In genomic region chr16:86519649-86520316, GRCh38 we compare ENCODE assay signal across 8 cellular contexts. TPM values are rescaled to one million over a fixed set of nuclear protein-coding genes. Genes with fewer than 3 reads are reported as not detected.
A peak's percentile ranks its signal among the peaks of the same experiment; 100 is the strongest.
DNase-seq lines count a peak whose midpoint lies in the region; ATAC-seq and TF ChIP-seq lines count a peak whose summit lies in the region.

No MANE protein-coding gene starts in this region.

- intact Hi-C loops in tibial artery (cut with DNase I; ENCODE audit: low total_unique reads): loop anchor here (1.0 to 10.0 kb wide), 2 partner anchors 447 to 695 kb away; no protein-coding TSS in a partner anchor

- no peaks in the 10 kb centered on the region for H3K79me2 ChIP-seq in OCI-LY1 (ENCODE audit: insufficient read depth, low read length)

- H3K9me3 ChIP-seq in OCI-LY1 (ENCODE audit: low read length): no peaks in the 10 kb centered on the region
- H3K9me3 ChIP-seq in neutrophil: no peaks in the 10 kb centered on the region
- H3K9me3 ChIP-seq in tibial artery: no peaks in the 10 kb centered on the region

- H3K36me3 Mint-ChIP-seq in activated T-cell treated with anti-CD3 and anti-CD28 coated beads, Interleukin-2, amount 50 U/mL, for 72 hours (ENCODE audit: insufficient read depth in 2 of 2): no peaks in the 10 kb centered on the region

- H2AFZ ChIP-seq in OCI-LY1 (ENCODE audit: low read length): no peak overlapping the region

- H3K4me3 ChIP-seq in GM12864 (ENCODE audit: low read depth, low read length) (no peak overlapping the region), OCI-LY1 (ENCODE audit: low read depth, low read length, poor library complexity, severe bottlenecking) (no peak overlapping the region), neutrophil (ENCODE audit: low read depth in 1 of 2, low read length in 1 of 2) (no peak overlapping the region), tibial artery (no peak overlapping the region)

- TF ChIP-seq CTCF in 22Rv1 (IDR thresholded peaks at IDR 0.05): peak; percentile 95
- TF ChIP-seq CTCF in GM12864 (IDR thresholded peaks at IDR 0.05; ENCODE audit: low read depth, low read length, missing control alignments): peak; percentile 90
- TF ChIP-seq CTCF in OCI-LY1 (IDR thresholded peaks at IDR 0.05; ENCODE audit: low read length): peak; percentile 86
- peak; percentile 50 for TF ChIP-seq CTCF in neutrophil (IDR thresholded peaks at IDR 0.05)
- peak; percentile 78 to 88 for TF ChIP-seq CTCF in tibial artery (IDR thresholded peaks at IDR 0.05)

- H3K27me3 Mint-ChIP-seq in activated T-cell treated with anti-CD3 and anti-CD28 coated beads, Interleukin-2, amount 50 U/mL, for 72 hours (ENCODE audit: low read depth): peaks cover 46% of the 10 kb centered on the region

- no peak for DNase-seq in GM12864 (ENCODE audit: low read depth)
- DNase-seq in activated T-cell treated with anti-CD3 and anti-CD28 coated beads, Interleukin-2, amount 50 U/mL, for 72 hours: peak; percentile 53 to 61
- peak; percentile 48 for DNase-seq in fibroblast of gingiva (ENCODE audit: low read depth)
- peak in 1 of 2 donors; percentile 37 for DNase-seq in tibial artery

- H3K9me2 ChIP-seq in OCI-LY1 (ENCODE audit: low read depth, low read length): no peaks in the 10 kb centered on the region

- H3K4me2 ChIP-seq in OCI-LY1 (ENCODE audit: low read length): no peak overlapping the region

- peak; percentile 48 to 53 for ATAC-seq in activated T-cell treated with anti-CD3 and anti-CD28 coated beads, Interleukin-2, amount 50 U/mL, for 72 hours (replicated peaks in 1 of 2)
- ATAC-seq in HG03520 (IDR thresholded peaks at IDR 0.05; ENCODE audit: unreplicated experiment): no peak

- no peaks in the 10 kb centered on the region for H3F3A ChIP-seq in OCI-LY1 (ENCODE audit: insufficient read depth, low read length)

- H3K4me1 Mint-ChIP-seq in activated T-cell treated with anti-CD3 and anti-CD28 coated beads, Interleukin-2, amount 50 U/mL, for 72 hours (ENCODE audit: low read depth): peaks cover 13% of the 10 kb centered on the region

- H3K9me3 Mint-ChIP-seq in activated T-cell treated with anti-CD3 and anti-CD28 coated beads, Interleukin-2, amount 50 U/mL, for 72 hours: no peaks in the 10 kb centered on the region

- peak overlapping the region; percentile 54 to 63 for H3K4me3 Mint-ChIP-seq in activated T-cell treated with anti-CD3 and anti-CD28 coated beads, Interleukin-2, amount 50 U/mL, for 72 hours

- H4K20me1 ChIP-seq in OCI-LY1 (ENCODE audit: insufficient read depth, low read length): no peaks in the 10 kb centered on the region

- no peak overlapping the region for H3K9ac ChIP-seq in OCI-LY1 (ENCODE audit: low read length)

- H3K27me3 ChIP-seq in OCI-LY1 (ENCODE audit: insufficient read depth, low read length) (no peaks in the 10 kb centered on the region; the same call in 1 of the 2 replicates), neutrophil (peaks cover 94% of the 10 kb centered on the region), tibial artery (peaks cover 0 to 88% of the 10 kb centered on the region in 2 donors)

- no peaks in the 10 kb centered on the region for H3K36me3 ChIP-seq in OCI-LY1 (ENCODE audit: insufficient read depth, low read length)
- no peaks in the 10 kb centered on the region for H3K36me3 ChIP-seq in neutrophil
- H3K36me3 ChIP-seq in tibial artery: no peaks in the 10 kb centered on the region

- H3K27ac ChIP-seq in 22Rv1: no peak overlapping the region
- no peak overlapping the region for H3K27ac ChIP-seq in OCI-LY1 (ENCODE audit: low read depth, low read length, poor library complexity, severe bottlenecking)
- no peak overlapping the region for H3K27ac ChIP-seq in neutrophil
- no peak overlapping the region for H3K27ac ChIP-seq in tibial artery

- no peak overlapping the region for H3K27ac Mint-ChIP-seq in activated T-cell treated with anti-CD3 and anti-CD28 coated beads, Interleukin-2, amount 50 U/mL, for 72 hours

- no peaks in the 10 kb centered on the region for H3K4me1 ChIP-seq in OCI-LY1 (ENCODE audit: insufficient read depth, low read length, severe bottlenecking)
- peaks cover 20 to 21% of the 10 kb centered on the region in 2 experiments for H3K4me1 ChIP-seq in neutrophil (ENCODE audit: control insufficient read depth in 1 of 2, insufficient read depth in 1 of 2, low read depth in 1 of 2, low read length in 1 of 2)
- peaks cover 0 to 20% (median 13%) of the 10 kb centered on the region in 4 donors for H3K4me1 ChIP-seq in tibial artery

RNA-seq across cellular contexts. Expression of gene FOXF1, which starts 9.5 kb away (rescaled TPM):
- not detected for total RNA-seq in activated T-cell treated with anti-CD3 and anti-CD28 coated beads, Interleukin-2, amount 50 U/mL, for 72 hours

RNA-seq across cellular contexts. Expression of gene MTHFSD, which starts 35.3 kb away (rescaled TPM):
- 10 to 100 TPM; 21.2 to 22.4 TPM for total RNA-seq in activated T-cell treated with anti-CD3 and anti-CD28 coated beads, Interleukin-2, amount 50 U/mL, for 72 hours

RNA-seq across cellular contexts. Expression of gene FOXC2, which starts 46.8 kb away (rescaled TPM):
- total RNA-seq in activated T-cell treated with anti-CD3 and anti-CD28 coated beads, Interleukin-2, amount 50 U/mL, for 72 hours: not detected

RNA-seq across cellular contexts. Expression of gene FOXL1, which starts 58.6 kb away (rescaled TPM):
- under 1 TPM in 1 of 2 donors, not detected in 1; 0.07 TPM for total RNA-seq in activated T-cell treated with anti-CD3 and anti-CD28 coated beads, Interleukin-2, amount 50 U/mL, for 72 hours
